Comparison of ENCODE assay signal across 10 cellular contexts in genomic region chr3:125057186-125057850, GRCh38. TPM values are rescaled to one million over a fixed set of nuclear protein-coding genes. Genes with fewer than 3 reads are reported as not detected.
DNase-seq lines count a peak whose midpoint lies in the region; ATAC-seq and TF ChIP-seq lines count a peak whose summit lies in the region.
"Had no signal": no experiment of that assay in that cellular context is flagged by ENCODE, and none has a peak within 500 bp of the region (broad histone marks: within the 10 kb centered on the region; RNA-seq: fewer than 3 reads in every experiment).

No MANE protein-coding gene starts in this region.

- TF ChIP-seq CTCF in WERI-Rb-1 (IDR thresholded peaks at IDR 0.05; ENCODE audit: low read depth, low read length) (no peak), suprapubic skin (IDR thresholded peaks at IDR 0.05) (no peak), colonic mucosa (IDR thresholded peaks at IDR 0.05) (no peak)

- H3K27ac ChIP-seq in WERI-Rb-1 (peak overlapping the region; percentile 72), suprapubic skin (peak overlapping the region; percentile 27), colonic mucosa (no peak overlapping the region)

- no peak for TF ChIP-seq POLR2A in suprapubic skin (IDR thresholded peaks at IDR 0.05)

- no peak for DNase-seq in activated CD4-positive, alpha-beta T cell treated with anti-CD3 and anti-CD28 coated beads, Interleukin-2, amount 10 ng/mL, durations not matched to agents 24 days and 14 days
- no peak for DNase-seq in activated CD4-positive, alpha-beta T cell treated with anti-CD3 and anti-CD28 coated beads for 1 hour
- DNase-seq in WERI-Rb-1 (peak; percentile 88), glomerular visceral epithelial cell (ENCODE audit: extremely low spot score) (peak; percentile 58), suprapubic skin (ENCODE audit: low spot score in 2 of 2) (no peak), colonic mucosa (no peak), occipital lobe (lab: John Stamatoyannopoulos, UW) (no peak)
- DNase-seq: activated CD4-positive, alpha-beta T cell treated with anti-CD3 and anti-CD28 coated beads, Interleukin-2, amount 50 U/mL, for 48 hours; NCI-H524 treated with DMSO at 0.1 percent for 48 hours had no signal

- H3K27ac Mint-ChIP-seq in activated CD4-positive, alpha-beta T cell treated with anti-CD3 and anti-CD28 coated beads, Interleukin-2, amount 10 ng/mL, durations not matched to agents 24 days and 14 days, result peak overlapping the region; percentile 12

- H3K4me1 ChIP-seq in suprapubic skin (peaks cover 55% of the 10 kb centered on the region), colonic mucosa (no peaks in the 10 kb centered on the region)

- H3K9ac ChIP-seq in colonic mucosa (ENCODE audit: low read depth in 2 of 2, low read length in 2 of 2), result no peak overlapping the region

- H3K4me3 ChIP-seq in WERI-Rb-1 (ENCODE audit: low read depth, low read length) (peak overlapping the region; percentile 8; the same call in 1 of the 2 replicates), suprapubic skin (no peak overlapping the region), colonic mucosa (no peak overlapping the region)

- no peak for TF ChIP-seq EP300 in suprapubic skin (IDR thresholded peaks at IDR 0.05)

- H3K4me1 Mint-ChIP-seq in activated CD4-positive, alpha-beta T cell treated with anti-CD3 and anti-CD28 coated beads, Interleukin-2, amount 10 ng/mL, durations not matched to agents 24 days and 14 days, result peaks cover 38% of the 10 kb centered on the region

- 71% methylated on average over 3 of the region's 3 CpGs for WGBS in suprapubic skin

- intact Hi-C loops in activated CD4-positive, alpha-beta T cell treated with anti-CD3 and anti-CD28 coated beads, Interleukin-2, amount 10 ng/mL, durations not matched to agents 24 days and 14 days (cut with micrococcal nuclease), result loop anchor here (10.0 kb wide), 2 partner anchors 257 to 317 kb away; partner anchors contain the start of gene ZNF148
- intact Hi-C loops in colonic mucosa (cut with DNase I), result no loop called here

- no peaks in the 10 kb centered on the region for H3K9me3 Mint-ChIP-seq in activated CD4-positive, alpha-beta T cell treated with anti-CD3 and anti-CD28 coated beads, Interleukin-2, amount 10 ng/mL, durations not matched to agents 24 days and 14 days

- peak overlapping the region; percentile 55 for H3K4me3 Mint-ChIP-seq in activated CD4-positive, alpha-beta T cell treated with anti-CD3 and anti-CD28 coated beads, Interleukin-2, amount 10 ng/mL, durations not matched to agents 24 days and 14 days

- H3K36me3 ChIP-seq in WERI-Rb-1 (peaks cover 25% of the 10 kb centered on the region), suprapubic skin (no peaks in the 10 kb centered on the region), colonic mucosa (no peaks in the 10 kb centered on the region)

- H3K9me3 ChIP-seq in WERI-Rb-1 (ENCODE audit: severe bottlenecking), result no peaks in the 10 kb centered on the region
- H3K9me3 ChIP-seq in suprapubic skin, result no peaks in the 10 kb centered on the region
- H3K9me3 ChIP-seq in colonic mucosa, result no peaks in the 10 kb centered on the region

- H3K27me3 ChIP-seq in WERI-Rb-1 (ENCODE audit: insufficient read depth, low read depth, severe bottlenecking) (no peaks in the 10 kb centered on the region), suprapubic skin (no peaks in the 10 kb centered on the region), colonic mucosa (no peaks in the 10 kb centered on the region)

- H3K36me3 Mint-ChIP-seq in activated CD4-positive, alpha-beta T cell treated with anti-CD3 and anti-CD28 coated beads, Interleukin-2, amount 10 ng/mL, durations not matched to agents 24 days and 14 days (ENCODE audit: low read depth), result peaks cover 4% of the 10 kb centered on the region

- no peak for ATAC-seq in HG03469 (IDR thresholded peaks at IDR 0.05; ENCODE audit: unreplicated experiment)

- H3K27me3 Mint-ChIP-seq in activated CD4-positive, alpha-beta T cell treated with anti-CD3 and anti-CD28 coated beads, Interleukin-2, amount 10 ng/mL, durations not matched to agents 24 days and 14 days, result peaks cover 33% of the 10 kb centered on the region

RNA-seq across cellular contexts. Expression of gene HEG1, which starts 1.5 kb away (rescaled TPM):
- total RNA-seq in activated CD4-positive, alpha-beta T cell treated with anti-CD3 and anti-CD28 coated beads, Interleukin-2, amount 10 ng/mL, durations not matched to agents 24 days and 14 days, result 35.3 and 40.8 TPM in 2 replicates
- total RNA-seq in suprapubic skin, result 10 to 100 TPM; 13.9 to 30.8 (median 26.5) TPM
- 10 to 100 TPM in 1 of 2 donors, 1 to 10 TPM in 1; 5.1 to 10.7 TPM for total RNA-seq in colonic mucosa
- 6.6 TPM for total RNA-seq in occipital lobe

Comparison
In these comparisons a context has a peak if more than half of its experiments do, and no peak if none do; other contexts are left out.
1. DNase-seq: peak in WERI-Rb-1 (single experiment) and glomerular visceral epithelial cell (single experiment); none in activated CD4-positive, alpha-beta T cell treated with anti-CD3 and anti-CD28 coated beads, Interleukin-2, amount 10 ng/mL, durations not matched to agents 24 days and 14 days (single experiment), activated CD4-positive, alpha-beta T cell treated with anti-CD3 and anti-CD28 coated beads for 1 hour (single experiment), suprapubic skin (0 of 2), colonic mucosa (single experiment) and occipital lobe (single experiment).